1 cellular context compared by ENCODE assay signal in genomic region chr1:174000274-174000852, GRCh38.
TF ChIP-seq lines count a peak whose summit lies in the region.

No MANE protein-coding gene starts in this region.

TF ChIP-seq in K562, 482 proteins besides CTCF, POLR2A, EP300 and RAD21 (continued from another document and continues in another):
- TF ChIP-seq CUX1 (CRISPR knock-in tag; IDR thresholded peaks at IDR 0.05) (no peak), ZNF384 (IDR thresholded peaks at IDR 0.05; ENCODE audit: low read depth, low read length) (no peak), KDM5B (IDR thresholded peaks at IDR 0.05; ENCODE audit: insufficient replicate concordance, low read depth, low read length) (no peak), OTX1 (CRISPR knock-in tag; IDR thresholded peaks at IDR 0.05) (no peak), TBP (optimal IDR thresholded peaks at IDR 0.05; ENCODE audit: low read depth, low read length) (no peak), MECOM (CRISPR knock-in tag; IDR thresholded peaks at IDR 0.05) (no peak), ADNP (tag; IDR thresholded peaks at IDR 0.05) (0 out of 2 replicates have a peak, but pooled peaks have one; percentile 25), ILK (tag; IDR thresholded peaks at IDR 0.05; ENCODE audit: borderline replicate concordance, low read depth) (no peak), RBM25 (IDR thresholded peaks at IDR 0.05; ENCODE audit: low read depth, low read length, severe bottlenecking) (peak; percentile 49), RFX1 (IDR thresholded peaks at IDR 0.05) (peak; percentile 27; the same call in 1 of the 2 replicates), ZKSCAN3 (CRISPR knock-in tag; IDR thresholded peaks at IDR 0.05) (no peak), HDAC1 (IDR thresholded peaks at IDR 0.05) (no peak), ZBTB11 (CRISPR knock-in tag; IDR thresholded peaks at IDR 0.05) (no peak), AFF1 (IDR thresholded peaks at IDR 0.05; ENCODE audit: low read depth in 1 of 2, partially characterized antibody in 2 of 2) (no peak), SMAD1 (IDR thresholded peaks at IDR 0.05; ENCODE audit: low read depth, low read length, partially characterized antibody) (no peak), THRA (IDR thresholded peaks at IDR 0.05) (no peak), STAT6 (CRISPR knock-in tag; IDR thresholded peaks at IDR 0.05) (no peak), CTBP1 (IDR thresholded peaks at IDR 0.05; ENCODE audit: borderline replicate concordance) (no peak), BRD9 (IDR thresholded peaks at IDR 0.05; ENCODE audit: low read depth, partially characterized antibody) (no peak)
- TF ChIP-seq, protein P1, sequence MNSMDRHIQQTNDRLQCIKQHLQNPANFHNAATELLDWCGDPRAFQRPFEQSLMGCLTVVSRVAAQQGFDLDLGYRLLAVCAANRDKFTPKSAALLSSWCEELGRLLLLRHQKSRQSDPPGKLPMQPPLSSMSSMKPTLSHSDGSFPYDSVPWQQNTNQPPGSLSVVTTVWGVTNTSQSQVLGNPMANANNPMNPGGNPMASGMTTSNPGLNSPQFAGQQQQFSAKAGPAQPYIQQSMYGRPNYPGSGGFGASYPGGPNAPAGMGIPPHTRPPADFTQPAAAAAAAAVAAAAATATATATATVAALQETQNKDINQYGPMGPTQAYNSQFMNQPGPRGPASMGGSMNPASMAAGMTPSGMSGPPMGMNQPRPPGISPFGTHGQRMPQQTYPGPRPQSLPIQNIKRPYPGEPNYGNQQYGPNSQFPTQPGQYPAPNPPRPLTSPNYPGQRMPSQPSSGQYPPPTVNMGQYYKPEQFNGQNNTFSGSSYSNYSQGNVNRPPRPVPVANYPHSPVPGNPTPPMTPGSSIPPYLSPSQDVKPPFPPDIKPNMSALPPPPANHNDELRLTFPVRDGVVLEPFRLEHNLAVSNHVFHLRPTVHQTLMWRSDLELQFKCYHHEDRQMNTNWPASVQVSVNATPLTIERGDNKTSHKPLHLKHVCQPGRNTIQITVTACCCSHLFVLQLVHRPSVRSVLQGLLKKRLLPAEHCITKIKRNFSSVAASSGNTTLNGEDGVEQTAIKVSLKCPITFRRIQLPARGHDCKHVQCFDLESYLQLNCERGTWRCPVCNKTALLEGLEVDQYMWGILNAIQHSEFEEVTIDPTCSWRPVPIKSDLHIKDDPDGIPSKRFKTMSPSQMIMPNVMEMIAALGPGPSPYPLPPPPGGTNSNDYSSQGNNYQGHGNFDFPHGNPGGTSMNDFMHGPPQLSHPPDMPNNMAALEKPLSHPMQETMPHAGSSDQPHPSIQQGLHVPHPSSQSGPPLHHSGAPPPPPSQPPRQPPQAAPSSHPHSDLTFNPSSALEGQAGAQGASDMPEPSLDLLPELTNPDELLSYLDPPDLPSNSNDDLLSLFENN (IDR thresholded peaks at IDR 0.05; ENCODE audit: low read depth in 2 of 2, low read length in 2 of 2): no peak
- TF ChIP-seq, protein P2, sequence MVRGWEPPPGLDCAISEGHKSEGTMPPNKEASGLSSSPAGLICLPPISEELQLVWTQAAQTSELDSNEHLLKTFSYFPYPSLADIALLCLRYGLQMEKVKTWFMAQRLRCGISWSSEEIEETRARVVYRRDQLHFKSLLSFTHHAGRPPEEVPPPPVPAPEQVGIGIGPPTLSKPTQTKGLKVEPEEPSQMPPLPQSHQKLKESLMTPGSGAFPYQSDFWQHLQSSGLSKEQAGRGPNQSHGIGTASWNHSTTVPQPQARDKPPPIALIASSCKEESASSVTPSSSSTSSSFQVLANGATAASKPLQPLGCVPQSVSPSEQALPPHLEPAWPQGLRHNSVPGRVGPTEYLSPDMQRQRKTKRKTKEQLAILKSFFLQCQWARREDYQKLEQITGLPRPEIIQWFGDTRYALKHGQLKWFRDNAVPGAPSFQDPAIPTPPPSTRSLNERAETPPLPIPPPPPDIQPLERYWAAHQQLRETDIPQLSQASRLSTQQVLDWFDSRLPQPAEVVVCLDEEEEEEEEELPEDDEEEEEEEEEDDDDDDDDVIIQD (CRISPR knock-in tag; IDR thresholded peaks at IDR 0.05): no peak
- TF ChIP-seq, protein P3, sequence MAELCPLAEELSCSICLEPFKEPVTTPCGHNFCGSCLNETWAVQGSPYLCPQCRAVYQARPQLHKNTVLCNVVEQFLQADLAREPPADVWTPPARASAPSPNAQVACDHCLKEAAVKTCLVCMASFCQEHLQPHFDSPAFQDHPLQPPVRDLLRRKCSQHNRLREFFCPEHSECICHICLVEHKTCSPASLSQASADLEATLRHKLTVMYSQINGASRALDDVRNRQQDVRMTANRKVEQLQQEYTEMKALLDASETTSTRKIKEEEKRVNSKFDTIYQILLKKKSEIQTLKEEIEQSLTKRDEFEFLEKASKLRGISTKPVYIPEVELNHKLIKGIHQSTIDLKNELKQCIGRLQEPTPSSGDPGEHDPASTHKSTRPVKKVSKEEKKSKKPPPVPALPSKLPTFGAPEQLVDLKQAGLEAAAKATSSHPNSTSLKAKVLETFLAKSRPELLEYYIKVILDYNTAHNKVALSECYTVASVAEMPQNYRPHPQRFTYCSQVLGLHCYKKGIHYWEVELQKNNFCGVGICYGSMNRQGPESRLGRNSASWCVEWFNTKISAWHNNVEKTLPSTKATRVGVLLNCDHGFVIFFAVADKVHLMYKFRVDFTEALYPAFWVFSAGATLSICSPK (IDR thresholded peaks at IDR 0.05; ENCODE audit: borderline replicate concordance): no peak
- TF ChIP-seq, protein P4, sequence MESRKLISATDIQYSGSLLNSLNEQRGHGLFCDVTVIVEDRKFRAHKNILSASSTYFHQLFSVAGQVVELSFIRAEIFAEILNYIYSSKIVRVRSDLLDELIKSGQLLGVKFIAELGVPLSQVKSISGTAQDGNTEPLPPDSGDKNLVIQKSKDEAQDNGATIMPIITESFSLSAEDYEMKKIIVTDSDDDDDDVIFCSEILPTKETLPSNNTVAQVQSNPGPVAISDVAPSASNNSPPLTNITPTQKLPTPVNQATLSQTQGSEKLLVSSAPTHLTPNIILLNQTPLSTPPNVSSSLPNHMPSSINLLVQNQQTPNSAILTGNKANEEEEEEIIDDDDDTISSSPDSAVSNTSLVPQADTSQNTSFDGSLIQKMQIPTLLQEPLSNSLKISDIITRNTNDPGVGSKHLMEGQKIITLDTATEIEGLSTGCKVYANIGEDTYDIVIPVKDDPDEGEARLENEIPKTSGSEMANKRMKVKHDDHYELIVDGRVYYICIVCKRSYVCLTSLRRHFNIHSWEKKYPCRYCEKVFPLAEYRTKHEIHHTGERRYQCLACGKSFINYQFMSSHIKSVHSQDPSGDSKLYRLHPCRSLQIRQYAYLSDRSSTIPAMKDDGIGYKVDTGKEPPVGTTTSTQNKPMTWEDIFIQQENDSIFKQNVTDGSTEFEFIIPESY (CRISPR knock-in tag; IDR thresholded peaks at IDR 0.05): peak; percentile 58; the same call in 1 of the 2 replicates
